1 cellular context compared by ENCODE assay signal in the genomic region with DNA sequence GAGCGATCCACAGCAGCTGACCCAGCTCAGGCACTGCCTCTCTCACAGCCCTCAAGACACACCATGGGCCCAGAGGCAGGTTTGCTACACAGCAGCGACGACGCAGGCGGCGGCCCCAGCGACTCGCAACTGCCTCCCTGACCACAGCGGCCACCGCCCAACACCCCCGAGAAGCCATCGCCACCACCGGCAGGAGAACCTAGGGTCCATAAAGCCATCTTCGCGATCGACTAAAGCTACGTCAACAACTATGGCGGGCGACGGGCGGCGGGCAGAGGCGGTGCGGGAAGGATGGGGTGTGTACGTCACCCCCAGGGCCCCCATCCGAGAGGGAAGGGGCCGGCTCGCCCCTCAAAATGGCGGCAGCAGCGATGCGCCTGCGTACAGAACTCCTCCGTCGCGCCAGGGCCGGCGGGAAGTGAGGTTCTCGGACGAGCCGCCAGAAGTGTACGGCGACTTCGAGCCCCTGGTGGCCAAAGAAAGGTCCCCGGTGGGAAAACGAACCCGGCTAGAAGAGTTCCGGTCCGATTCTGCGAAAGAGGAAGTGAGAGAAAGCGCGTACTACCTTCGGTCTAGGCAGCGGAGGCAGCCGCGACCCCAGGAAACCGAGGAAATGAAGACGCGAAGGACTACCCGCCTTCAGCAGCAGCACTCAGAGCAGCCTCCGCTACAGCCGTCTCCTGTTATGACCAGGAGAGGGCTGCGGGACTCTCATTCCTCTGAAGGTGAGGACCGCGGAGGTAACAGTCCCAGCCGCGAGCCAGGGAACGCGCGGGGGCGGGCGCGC.
TF ChIP-seq lines count a peak whose summit lies in the region.

A gene with protein sequence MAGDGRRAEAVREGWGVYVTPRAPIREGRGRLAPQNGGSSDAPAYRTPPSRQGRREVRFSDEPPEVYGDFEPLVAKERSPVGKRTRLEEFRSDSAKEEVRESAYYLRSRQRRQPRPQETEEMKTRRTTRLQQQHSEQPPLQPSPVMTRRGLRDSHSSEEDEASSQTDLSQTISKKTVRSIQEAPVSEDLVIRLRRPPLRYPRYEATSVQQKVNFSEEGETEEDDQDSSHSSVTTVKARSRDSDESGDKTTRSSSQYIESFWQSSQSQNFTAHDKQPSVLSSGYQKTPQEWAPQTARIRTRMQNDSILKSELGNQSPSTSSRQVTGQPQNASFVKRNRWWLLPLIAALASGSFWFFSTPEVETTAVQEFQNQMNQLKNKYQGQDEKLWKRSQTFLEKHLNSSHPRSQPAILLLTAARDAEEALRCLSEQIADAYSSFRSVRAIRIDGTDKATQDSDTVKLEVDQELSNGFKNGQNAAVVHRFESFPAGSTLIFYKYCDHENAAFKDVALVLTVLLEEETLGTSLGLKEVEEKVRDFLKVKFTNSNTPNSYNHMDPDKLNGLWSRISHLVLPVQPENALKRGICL (plus strand): TSS at position 33 of the 787 bp plus-strand sequence. CDS start 218 bp downstream, at position 251.

TF ChIP-seq in HepG2, 621 proteins besides CTCF, POLR2A, EP300 and RAD21 (continued from another document):
- no peak for TF ChIP-seq HNF4A (CRISPR knock-in tag; IDR thresholded peaks at IDR 0.05)
- TF ChIP-seq, protein P1, sequence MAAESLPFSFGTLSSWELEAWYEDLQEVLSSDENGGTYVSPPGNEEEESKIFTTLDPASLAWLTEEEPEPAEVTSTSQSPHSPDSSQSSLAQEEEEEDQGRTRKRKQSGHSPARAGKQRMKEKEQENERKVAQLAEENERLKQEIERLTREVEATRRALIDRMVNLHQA (CRISPR knock-in tag; IDR thresholded peaks at IDR 0.05) = no peak
- TF ChIP-seq, protein P2, sequence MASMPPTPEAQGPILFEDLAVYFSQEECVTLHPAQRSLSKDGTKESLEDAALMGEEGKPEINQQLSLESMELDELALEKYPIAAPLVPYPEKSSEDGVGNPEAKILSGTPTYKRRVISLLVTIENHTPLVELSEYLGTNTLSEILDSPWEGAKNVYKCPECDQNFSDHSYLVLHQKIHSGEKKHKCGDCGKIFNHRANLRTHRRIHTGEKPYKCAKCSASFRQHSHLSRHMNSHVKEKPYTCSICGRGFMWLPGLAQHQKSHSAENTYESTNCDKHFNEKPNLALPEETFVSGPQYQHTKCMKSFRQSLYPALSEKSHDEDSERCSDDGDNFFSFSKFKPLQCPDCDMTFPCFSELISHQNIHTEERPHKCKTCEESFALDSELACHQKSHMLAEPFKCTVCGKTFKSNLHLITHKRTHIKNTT (CRISPR knock-in tag; IDR thresholded peaks at IDR 0.05) = no peak
